In genomic region chr12:88310666-88311065, GRCh38 we compare ENCODE assay signal across 24 cellular contexts.
DNase-seq lines count a peak whose midpoint lies in the region; ATAC-seq lines count a peak whose summit lies in the region.
"Had no signal": no experiment of that assay in that cellular context is flagged by ENCODE, and none has a peak within 500 bp of the region (broad histone marks: within the 10 kb centered on the region; RNA-seq: fewer than 3 reads in every experiment).

No MANE protein-coding gene starts in this region.

- H2BK12ac ChIP-seq in neuronal stem cell (ENCODE audit: low read length): no peak overlapping the region

- intact Hi-C loops in right cardiac atrium (cut with DNase I): no loop called here
- intact Hi-C loops in left ventricle myocardium superior (cut with micrococcal nuclease): no loop called here

- H3K4me1 ChIP-seq in right cardiac atrium (ENCODE audit: control insufficient read depth, insufficient read depth, low read length) (no peaks in the 10 kb centered on the region), neuronal stem cell (ENCODE audit: control insufficient read depth in 2 of 2, insufficient read depth in 1 of 2, low read depth in 1 of 2, low read length in 2 of 2) (peaks cover 1 to 13% of the 10 kb centered on the region in 2 donors)
- H3K4me1 ChIP-seq: parathyroid adenoma had no signal

- H4K8ac ChIP-seq in neuronal stem cell (ENCODE audit: low read depth, low read length): no peak overlapping the region

- H3K4ac ChIP-seq in neuronal stem cell (ENCODE audit: low read length): no peak overlapping the region

- H3K9me3 Mint-ChIP-seq in activated T-helper 17 cell treated with anti-CD3 and anti-CD28 coated beads, Interleukin-2, amount 50 U/mL, for 72 hours: no peaks in the 10 kb centered on the region
- H3K9me3 Mint-ChIP-seq: activated CD8-positive, alpha-beta T cell treated with anti-CD3 and anti-CD28 coated beads for 36 hours; activated T-cell treated with anti-CD3 and anti-CD28 coated beads, Interleukin-2, amount 50 U/mL, for 4 hours; CD4-positive, alpha-beta T cell had no signal

- 84% methylated on average over 6 of the region's 6 CpGs for WGBS in right cardiac atrium
- WGBS in neuronal stem cell (ENCODE audit: extremely low coverage in 2 of 2, insufficient read length in 2 of 2, insufficient replicate concordance in 1 of 2), 2 donors: no CpG with 5 or more reads among the region's 6 CpGs

- H3K36me3 Mint-ChIP-seq in activated T-helper 17 cell treated with anti-CD3 and anti-CD28 coated beads, Interleukin-2, amount 50 U/mL, for 72 hours (ENCODE audit: low read depth): no peaks in the 10 kb centered on the region
- H3K36me3 Mint-ChIP-seq: activated naive CD8-positive, alpha-beta T cell; immature natural killer cell; naive thymus-derived CD4-positive, alpha-beta T cell had no signal

- H3K27ac ChIP-seq in right cardiac atrium (ENCODE audit: low read length): peak overlapping the region; percentile 13
- no peak overlapping the region for H3K27ac ChIP-seq in neuronal stem cell (replicated peaks; ENCODE audit: low read length)
- H3K27ac ChIP-seq: parathyroid adenoma had no signal

- H2AFZ ChIP-seq in neuronal stem cell (ENCODE audit: low read length): peak overlapping the region; percentile 27
- H2AFZ ChIP-seq: parathyroid adenoma had no signal

- no peak for DNase-seq in right cardiac atrium
- no peak for DNase-seq in left ventricle myocardium superior
- DNase-seq in dermis microvascular lymphatic vessel endothelial cell (ENCODE audit: low read depth in 2 of 2): peak; percentile 69 to 74
- DNase-seq in neuronal stem cell (ENCODE audit: low spot score): no peak
- DNase-seq in NCI-H2196 (lab: John Stamatoyannopoulos, UW; ENCODE audit: unreplicated experiment): no peak
- no peak for DNase-seq in NCI-H1092 treated with DMSO at 0.1 percent for 48 hours (lab: John Stamatoyannopoulos, UW)
- DNase-seq: activated CD8-positive, alpha-beta T cell treated with anti-CD3 and anti-CD28 coated beads for 36 hours; activated T-cell treated with anti-CD3 and anti-CD28 coated beads, Interleukin-2, amount 50 U/mL, for 4 hours; CD4-positive, alpha-beta T cell; dorsolateral prefrontal cortex; head of caudate nucleus; immature natural killer cell; naive thymus-derived CD4-positive, alpha-beta T cell; NCI-H1694; NCI-H2227 treated with DMSO at 0.1 percent for 48 hours; NCI-H82; OCI-M1; small intestine; stimulated activated CD4-positive, alpha-beta T cell treated with anti-CD3 and anti-CD28 coated beads, Interleukin-4, amount 100 ng/mL, for 24 hours had no signal

- no peak overlapping the region for H2BK120ac ChIP-seq in neuronal stem cell (ENCODE audit: low read depth, low read length)

- no peak overlapping the region for H3K14ac ChIP-seq in neuronal stem cell (ENCODE audit: low read length)

- no peak for ATAC-seq in right cardiac atrium
- no peak for ATAC-seq in left ventricle myocardium superior
- no peak for ATAC-seq in activated T-helper 17 cell treated with anti-CD3 and anti-CD28 coated beads, Interleukin-2, amount 50 U/mL, for 72 hours (replicated peaks)
- no peak for ATAC-seq in GM18519 (IDR thresholded peaks at IDR 0.05; ENCODE audit: low FRiP score, unreplicated experiment)
- ATAC-seq: activated CD8-positive, alpha-beta T cell treated with anti-CD3 and anti-CD28 coated beads for 36 hours; activated T-cell treated with anti-CD3 and anti-CD28 coated beads, Interleukin-2, amount 50 U/mL, for 4 hours; esophagus mucosa; naive thymus-derived CD4-positive, alpha-beta T cell had no signal

- H3K4me1 Mint-ChIP-seq in activated T-helper 17 cell treated with anti-CD3 and anti-CD28 coated beads, Interleukin-2, amount 50 U/mL, for 72 hours: no peaks in the 10 kb centered on the region
- H3K4me1 Mint-ChIP-seq: immature natural killer cell had no signal

- H3K27me3 ChIP-seq in right cardiac atrium (ENCODE audit: control insufficient read depth, insufficient read depth): no peaks in the 10 kb centered on the region
- no peaks in the 10 kb centered on the region for H3K27me3 ChIP-seq in neuronal stem cell (ENCODE audit: control insufficient read depth in 3 of 3, insufficient read depth in 3 of 3, low read depth in 1 of 3, low read length in 3 of 3)
- H3K27me3 ChIP-seq: dorsolateral prefrontal cortex had no signal

- no peak overlapping the region for H2BK15ac ChIP-seq in neuronal stem cell (ENCODE audit: low read length)

- H3K23ac ChIP-seq in neuronal stem cell (ENCODE audit: low read depth, low read length, poor library complexity): no peak overlapping the region

- no peak overlapping the region for H4K91ac ChIP-seq in neuronal stem cell (ENCODE audit: low read depth, low read length, poor library complexity)

- H2BK5ac ChIP-seq in neuronal stem cell (ENCODE audit: low read length): no peak overlapping the region

- no peak overlapping the region for H3K18ac ChIP-seq in neuronal stem cell (ENCODE audit: low read length)

- H3K4me3 ChIP-seq in right cardiac atrium (ENCODE audit: low read length): no peak overlapping the region
- H3K4me3 ChIP-seq in neuronal stem cell (ENCODE audit: low read length in 2 of 2): no peak overlapping the region
- H3K4me3 ChIP-seq: dorsolateral prefrontal cortex had no signal

- H3K36me3 ChIP-seq in neuronal stem cell (replicated peaks in 1 of 2; ENCODE audit: control insufficient read depth in 2 of 2, insufficient read depth in 2 of 2, low read length in 2 of 2): no peaks in the 10 kb centered on the region

- no peak overlapping the region for H3K4me2 ChIP-seq in neuronal stem cell (ENCODE audit: insufficient read depth, low read length, poor library complexity, severe bottlenecking)

- H3K9me3 ChIP-seq in right cardiac atrium (ENCODE audit: control insufficient read depth, low read length) (no peaks in the 10 kb centered on the region), neuronal stem cell (replicated peaks in 1 of 2; ENCODE audit: control insufficient read depth in 2 of 2, insufficient read depth in 1 of 2, low read depth in 1 of 2, low read length in 2 of 2) (no peaks in the 10 kb centered on the region)

- no peak overlapping the region for H3K27ac Mint-ChIP-seq in activated T-helper 17 cell treated with anti-CD3 and anti-CD28 coated beads, Interleukin-2, amount 50 U/mL, for 72 hours
- H3K27ac Mint-ChIP-seq: activated CD8-positive, alpha-beta T cell treated with anti-CD3 and anti-CD28 coated beads for 36 hours; activated naive CD8-positive, alpha-beta T cell; CD4-positive, alpha-beta T cell; immature natural killer cell; naive thymus-derived CD4-positive, alpha-beta T cell had no signal

- no peak overlapping the region for H2AK5ac ChIP-seq in neuronal stem cell (ENCODE audit: low read depth, low read length)

- H3K79me1 ChIP-seq in neuronal stem cell (ENCODE audit: low read depth, low read length): no peaks in the 10 kb centered on the region

- no peaks in the 10 kb centered on the region for H3K27me3 Mint-ChIP-seq in activated T-helper 17 cell treated with anti-CD3 and anti-CD28 coated beads, Interleukin-2, amount 50 U/mL, for 72 hours
- H3K27me3 Mint-ChIP-seq: activated naive CD8-positive, alpha-beta T cell; CD4-positive, alpha-beta T cell had no signal

- H3K9ac ChIP-seq in neuronal stem cell (ENCODE audit: low read depth, low read length, poor library complexity): no peak overlapping the region
- H3K9ac ChIP-seq: parathyroid adenoma had no signal

- no peak overlapping the region for H3K4me3 Mint-ChIP-seq in activated T-helper 17 cell treated with anti-CD3 and anti-CD28 coated beads, Interleukin-2, amount 50 U/mL, for 72 hours
- H3K4me3 Mint-ChIP-seq: activated CD8-positive, alpha-beta T cell treated with anti-CD3 and anti-CD28 coated beads for 36 hours; activated naive CD8-positive, alpha-beta T cell; activated T-cell treated with anti-CD3 and anti-CD28 coated beads, Interleukin-2, amount 50 U/mL, for 4 hours; CD4-positive, alpha-beta T cell; immature natural killer cell; naive thymus-derived CD4-positive, alpha-beta T cell had no signal

Comparison
In these comparisons a context has a peak if more than half of its experiments do, and no peak if none do; other contexts are left out.
1. DNase-seq: peak in dermis microvascular lymphatic vessel endothelial cell (2 of 2); none in right cardiac atrium (0 of 3), left ventricle myocardium superior (single experiment), neuronal stem cell (single experiment), NCI-H2196 (single experiment) and NCI-H1092 treated with DMSO at 0.1 percent for 48 hours (single experiment).